Comparison of ENCODE assay signal across 21 cellular contexts in genomic region chr21:44247891-44248290, GRCh38. TPM values are rescaled to one million over a fixed set of nuclear protein-coding genes. Genes with fewer than 3 reads are reported as not detected.
"Had no signal": no experiment of that assay in that cellular context is flagged by ENCODE, and none has a peak within 500 bp of the region (broad histone marks: within the 10 kb centered on the region; RNA-seq: fewer than 3 reads in every experiment).

No MANE protein-coding gene starts in this region.

RNA-seq across cellular contexts. Expression of gene ICOSLG, which starts 7.1 kb away (rescaled TPM):
- total RNA-seq: ascending aorta had no signal
- polyA plus RNA-seq: cardiac muscle cell had no signal

RNA-seq across cellular contexts. Expression of gene DNMT3L, which starts 13.8 kb away (rescaled TPM):
- total RNA-seq: activated naive CD4-positive, alpha-beta T cell treated with anti-CD3 and anti-CD28 coated beads for 36 hours; activated naive CD4-positive, alpha-beta T cell treated with anti-CD3 and anti-CD28 coated beads, Interleukin-2, amount 50 U/mL, for 72 hours; activated naive CD8-positive, alpha-beta T cell treated with anti-CD3 and anti-CD28 coated beads for 36 hours; activated naive CD8-positive, alpha-beta T cell treated with anti-CD3 and anti-CD28 coated beads, Interleukin-2, amount 10 ng/mL, durations not matched to agents 7 days and 5 days; activated T-cell treated with anti-CD3 and anti-CD28 coated beads, Interleukin-2, amount 50 U/mL, for 4 hours; activated T-cell treated with anti-CD3 and anti-CD28 coated beads, Interleukin-2, amount 50 U/mL, for 72 hours; activated T-helper 1 cell treated with anti-CD3 and anti-CD28 coated beads, Interleukin-12 subunit alpha, Interleukin-12 subunit beta, Interleukin-2, Interleukin-4 antibody, amounts not matched to agents 30 ng/mL and 10 ng/mL and 1 ng/mL, durations not matched to agents 14 hours and 24 hours and 36 hours; activated T-helper 17 cell treated with anti-CD3 and anti-CD28 coated beads, Interleukin-2, amount 50 U/mL, for 72 hours; activated T-helper 2 cell treated with anti-CD3 and anti-CD28 coated beads, Interferon-gamma antibody, Interleukin-2, Interleukin-4, amounts not matched to agents 10 μg/mL and 5 μg/mL and 100 μg/mL, durations not matched to agents 14 hours and 24 hours and 36 hours; adrenal gland; aorta; ascending aorta; astrocyte; body of pancreas; breast epithelium; bronchial epithelial cell; cardiac muscle cell; cardiac septum; cerebellum; chondrocyte had no signal
- polyA plus RNA-seq: adipose tissue, adrenal gland, aorta, cardiac muscle cell had no signal

RNA-seq across cellular contexts. Expression of gene AIRE, which starts 37.8 kb away (rescaled TPM):
- total RNA-seq: activated naive CD4-positive, alpha-beta T cell treated with anti-CD3 and anti-CD28 coated beads for 36 hours; activated naive CD4-positive, alpha-beta T cell treated with anti-CD3 and anti-CD28 coated beads, Interleukin-2, amount 50 U/mL, for 72 hours; activated naive CD8-positive, alpha-beta T cell treated with anti-CD3 and anti-CD28 coated beads for 36 hours; activated naive CD8-positive, alpha-beta T cell treated with anti-CD3 and anti-CD28 coated beads, Interleukin-2, amount 10 ng/mL, durations not matched to agents 7 days and 5 days; activated T-cell treated with anti-CD3 and anti-CD28 coated beads, Interleukin-2, amount 50 U/mL, for 4 hours; activated T-cell treated with anti-CD3 and anti-CD28 coated beads, Interleukin-2, amount 50 U/mL, for 72 hours; activated T-helper 1 cell treated with anti-CD3 and anti-CD28 coated beads, Interleukin-12 subunit alpha, Interleukin-12 subunit beta, Interleukin-2, Interleukin-4 antibody, amounts not matched to agents 30 ng/mL and 10 ng/mL and 1 ng/mL, durations not matched to agents 14 hours and 24 hours and 36 hours; activated T-helper 17 cell treated with anti-CD3 and anti-CD28 coated beads, Interleukin-2, amount 50 U/mL, for 72 hours; activated T-helper 2 cell treated with anti-CD3 and anti-CD28 coated beads, Interferon-gamma antibody, Interleukin-2, Interleukin-4, amounts not matched to agents 10 μg/mL and 5 μg/mL and 100 μg/mL, durations not matched to agents 14 hours and 24 hours and 36 hours; breast epithelium; bronchial epithelial cell; chondrocyte had no signal
- polyA plus RNA-seq: aorta, cardiac muscle cell had no signal
